In the genomic region with DNA sequence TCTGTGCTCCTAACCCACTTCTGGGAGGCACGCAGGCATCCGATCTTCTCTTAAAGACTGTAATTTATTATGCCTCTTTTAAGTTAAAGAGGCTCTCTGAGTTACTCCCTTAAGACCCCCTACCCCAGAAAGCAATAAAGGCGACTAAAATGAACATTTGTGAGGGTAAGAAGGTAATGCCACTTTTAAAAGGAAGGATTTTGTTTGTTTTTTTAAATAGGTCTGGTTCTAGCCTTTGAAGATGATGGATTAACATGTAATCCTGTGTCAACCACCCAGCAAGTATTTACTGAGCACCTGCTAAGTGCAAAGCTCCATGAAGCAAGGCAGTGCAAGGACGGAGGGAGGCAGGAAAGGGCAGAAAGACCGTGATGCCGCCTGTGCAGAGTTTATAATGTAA, we compare ENCODE assay signal across 20 cellular contexts. TPM values are rescaled to one million over a fixed set of nuclear protein-coding genes. Genes with fewer than 3 reads are reported as not detected.
A peak's percentile ranks its signal among the peaks of the same experiment; 100 is the strongest.
DNase-seq lines count a peak whose midpoint lies in the region; ATAC-seq, FAIRE-seq and TF ChIP-seq lines count a peak whose summit lies in the region.
"Had no signal": no experiment of that assay in that cellular context is flagged by ENCODE, and none has a peak within 500 bp of the region (broad histone marks: within the 10 kb centered on the region; RNA-seq: fewer than 3 reads in every experiment).

No MANE protein-coding gene starts in this region.

- no peak overlapping the region for H2BK120ac ChIP-seq in mesenchymal stem cell (ENCODE audit: low read depth, low read length)

- peak overlapping the region; percentile 20 for H2BK5ac ChIP-seq in mesenchymal stem cell (ENCODE audit: low read depth, low read length, poor library complexity, severe bottlenecking)

- no peak overlapping the region for H2BK15ac ChIP-seq in mesenchymal stem cell (ENCODE audit: low read depth, poor library complexity, severe bottlenecking)

- H3K18ac ChIP-seq in mesenchymal stem cell (ENCODE audit: low read depth in 1 of 2, low read length in 2 of 2): no peak overlapping the region

- H3K79me1 ChIP-seq in mesenchymal stem cell (replicated peaks; ENCODE audit: low read length, poor library complexity, severe bottlenecking): peaks cover 2% of the 10 kb centered on the region

- H3K9me3 ChIP-seq in BLaER1: peaks cover 10% of the 10 kb centered on the region
- H3K9me3 ChIP-seq in RWPE2 (ENCODE audit: severe bottlenecking): no peaks in the 10 kb centered on the region
- H3K9me3 ChIP-seq in mesenchymal stem cell (ENCODE audit: control insufficient read depth, low read length): no peaks in the 10 kb centered on the region

- H3K36me3 ChIP-seq in BLaER1 (no peaks in the 10 kb centered on the region), RWPE2 (ENCODE audit: low read depth) (peaks cover 47% of the 10 kb centered on the region), mesenchymal stem cell (ENCODE audit: control insufficient read depth in 1 of 2, insufficient read depth in 2 of 2, low read depth in 1 of 2, low read length in 2 of 2) (no peaks in the 10 kb centered on the region)

- ATAC-seq in RWPE2 (ENCODE audit: low read depth): no peak
- no peak for ATAC-seq in GM18498 (IDR thresholded peaks at IDR 0.05; ENCODE audit: unreplicated experiment)

- H3K4me3 ChIP-seq in BLaER1 (peak overlapping the region; percentile 42), RWPE2 (ENCODE audit: severe bottlenecking) (no peak overlapping the region), mesenchymal stem cell (ENCODE audit: insufficient read depth in 1 of 2, low read depth in 1 of 2, low read length in 2 of 2) (no peak overlapping the region)

- H3K23ac ChIP-seq in mesenchymal stem cell (ENCODE audit: low read length in 2 of 2): no peak overlapping the region

- H2AK5ac ChIP-seq in mesenchymal stem cell (ENCODE audit: low read length, severe bottlenecking): no peak overlapping the region

- peak; percentile 55 for FAIRE-seq in D721Med (lab: Jason Lieb, UNC)
- FAIRE-seq: HTR-8/SVneo had no signal

- H3K4me2 ChIP-seq in BLaER1 (peak overlapping the region; percentile 83), mesenchymal stem cell (ENCODE audit: low read length, poor library complexity, severe bottlenecking) (no peak overlapping the region)

- DNase-seq in D721Med (ENCODE audit: insufficient read length, low spot score) (no peak), RWPE2 (ENCODE audit: low spot score) (no peak), mesenchymal stem cell (no peak)
- no peak for DNase-seq in activated naive CD4-positive, alpha-beta T cell treated with Interleukin-2 at 50 U/mL for 16 hours
- DNase-seq in activated CD4-positive, alpha-beta T cell treated with anti-CD3 and anti-CD28 coated beads for 1 hour: no peak
- DNase-seq: AML-193, DMS 273 treated with DMSO at 0.1 percent for 48 hours, DND-41, H7, Kasumi-1, MM.1S, NCI-H1105, NCI-H1694, NCI-H2081 treated with DMSO at 0.1 percent for 48 hours, NCI-H2227 treated with DMSO at 0.1 percent for 48 hours, NCI-H510A treated with DMSO at 0.1 percent for 48 hours, SW 1271 had no signal

- no peak overlapping the region for H3K4ac ChIP-seq in mesenchymal stem cell (ENCODE audit: low read depth in 1 of 2, low read length in 2 of 2)

- no peak overlapping the region for H2AFZ ChIP-seq in mesenchymal stem cell (ENCODE audit: low read depth, low read length)

- H3K14ac ChIP-seq in mesenchymal stem cell (ENCODE audit: low read length in 2 of 2): no peak overlapping the region

- no peak overlapping the region for H2BK12ac ChIP-seq in mesenchymal stem cell (ENCODE audit: low read length in 2 of 2)

- H3K4me1 ChIP-seq in BLaER1 (peaks cover 94% of the 10 kb centered on the region), RWPE2 (ENCODE audit: insufficient read depth, poor library complexity, severe bottlenecking) (peaks cover 35% of the 10 kb centered on the region), mesenchymal stem cell (ENCODE audit: control insufficient read depth, insufficient read depth, low read depth, low read length) (peaks cover 6% of the 10 kb centered on the region)

- no peak overlapping the region for H4K91ac ChIP-seq in mesenchymal stem cell (ENCODE audit: low read length)

- no peaks in the 10 kb centered on the region for H3K27me3 ChIP-seq in BLaER1
- H3K27me3 ChIP-seq in RWPE2 (ENCODE audit: insufficient read depth, poor library complexity, severe bottlenecking): no peaks in the 10 kb centered on the region
- H3K27me3 ChIP-seq in mesenchymal stem cell (ENCODE audit: control insufficient read depth in 1 of 2, insufficient read depth in 1 of 2, low read length in 2 of 2): peaks cover 0 to 6% of the 10 kb centered on the region in 2 experiments

- no peak for TF ChIP-seq CTCF in D721Med (IDR thresholded peaks at IDR 0.05; ENCODE audit: insufficient read depth, missing control alignments)
- no peak for TF ChIP-seq CTCF in RWPE2 (IDR thresholded peaks at IDR 0.05; ENCODE audit: poor library complexity, severe bottlenecking)

- H4K8ac ChIP-seq in mesenchymal stem cell (ENCODE audit: low read length): no peak overlapping the region

- 72% methylated on average over 3 of the region's 6 CpGs for WGBS in mesenchymal stem cell

- H4K20me1 ChIP-seq in BLaER1: no peaks in the 10 kb centered on the region

- H3K27ac ChIP-seq in BLaER1: peak overlapping the region; percentile 91
- H3K27ac ChIP-seq in RWPE2 (ENCODE audit: poor library complexity, severe bottlenecking): peak overlapping the region; percentile 68
- no peak overlapping the region for H3K27ac ChIP-seq in mesenchymal stem cell (ENCODE audit: low read length, poor library complexity, severe bottlenecking)

- H3K9ac ChIP-seq in BLaER1 (peak overlapping the region; percentile 74), mesenchymal stem cell (ENCODE audit: low read length) (no peak overlapping the region)

RNA-seq across cellular contexts. Expression of a gene that starts 26.1 kb away (rescaled TPM):
- 8.7 TPM for polyA plus RNA-seq in mesenchymal stem cell (2013, experiment 1 of 2)
- polyA plus RNA-seq in mesenchymal stem cell (2013, experiment 2 of 2): 8.7 TPM
